Comparison of ENCODE assay signal across 20 cellular contexts in genomic region chr15:45183001-45183400, GRCh38. TPM values are rescaled to one million over a fixed set of nuclear protein-coding genes. Genes with fewer than 3 reads are reported as not detected.
A peak's percentile ranks its signal among the peaks of the same experiment; 100 is the strongest.
DNase-seq lines count a peak whose midpoint lies in the region; ATAC-seq and TF ChIP-seq lines count a peak whose summit lies in the region.
"Had no signal": no experiment of that assay in that cellular context is flagged by ENCODE, and none has a peak within 500 bp of the region (broad histone marks: within the 10 kb centered on the region; RNA-seq: fewer than 3 reads in every experiment).

No MANE protein-coding gene starts in this region.

- no peak overlapping the region for H4K5ac ChIP-seq in mesendoderm (ENCODE audit: low read length)

- no peaks in the 10 kb centered on the region for H3K27me3 Mint-ChIP-seq in T-cell
- H3K27me3 Mint-ChIP-seq: T-helper 17 cell had no signal

- peaks cover 34% of the 10 kb centered on the region for H3K79me1 ChIP-seq in mesendoderm (ENCODE audit: low read length)

- no peak overlapping the region for H2BK120ac ChIP-seq in mesendoderm (ENCODE audit: low read depth, low read length)

- H3K4me2 ChIP-seq in mesendoderm (ENCODE audit: low read length): no peak overlapping the region

- no peak overlapping the region for H3K56ac ChIP-seq in mesendoderm (ENCODE audit: low read length)

- no peak overlapping the region for H4K8ac ChIP-seq in mesendoderm (ENCODE audit: low read depth, low read length)

- no peak overlapping the region for H2BK5ac ChIP-seq in mesendoderm (ENCODE audit: low read length)

- H3K4me1 ChIP-seq in HUES48 (ENCODE audit: control insufficient read depth, insufficient read depth, low read length) (peaks cover 34% of the 10 kb centered on the region), mesendoderm (ENCODE audit: control insufficient read depth, low read depth, low read length) (peaks cover 12% of the 10 kb centered on the region), colonic mucosa (peaks cover 7% of the 10 kb centered on the region)

- intact Hi-C loops in colonic mucosa (cut with DNase I): no loop called here

- H2BK15ac ChIP-seq in mesendoderm (replicated peaks; ENCODE audit: low read depth): no peak overlapping the region

- H3K9me3 Mint-ChIP-seq in T-cell: no peaks in the 10 kb centered on the region
- H3K9me3 Mint-ChIP-seq: dendritic cell treated with granulocyte-macrophage colony-stimulating factor and Interleukin-4, amounts not matched to agents 40 ng/mL and 50 ng/mL, for 4 days had no signal

- H3K9ac ChIP-seq in HUES48 (ENCODE audit: low read depth, low read length) (no peak overlapping the region), mesendoderm (ENCODE audit: low read length) (no peak overlapping the region), colonic mucosa (ENCODE audit: low read depth in 2 of 2, low read length in 2 of 2) (no peak overlapping the region)

- CTCF ChIA-PET in T-cell (lab: Charles Lee): interaction anchor here in 1 of 2 donors (0.6 kb wide), 1 partner anchor 26 kb away, joined by 3 read pairs; no protein-coding TSS in a partner anchor

- no peak overlapping the region for H3K4ac ChIP-seq in mesendoderm (ENCODE audit: low read depth, low read length)

- DNase-seq in NCI-H510A treated with DMSO at 0.1 percent for 48 hours (lab: John Stamatoyannopoulos, UW) (peak; percentile 13), NCI-H510A (lab: John Stamatoyannopoulos, UW) (no peak), T-cell (no peak), mesendoderm (peak; percentile 45), colonic mucosa (no peak), GM20000 (ENCODE audit: low spot score) (no peak), NCI-H1694 treated with DMSO at 0.1 percent for 48 hours (lab: John Stamatoyannopoulos, UW) (no peak)
- DNase-seq: activated naive CD4-positive, alpha-beta T cell treated with Interleukin-2 at 50 U/mL for 16 hours; kidney; mesenchymal stem cell; MG63; NCI-H2029; Peyer's patch; stimulated activated naive CD4-positive, alpha-beta T cell treated with Interleukin-2 at 50 U/mL for 16 hours; T-helper 17 cell; upper lobe of left lung had no signal

- H3K9me3 ChIP-seq in HUES48 (ENCODE audit: control insufficient read depth, insufficient read depth, low read length) (no peaks in the 10 kb centered on the region), colonic mucosa (no peaks in the 10 kb centered on the region)
- H3K9me3 ChIP-seq: MG63, Peyer's patch, upper lobe of left lung had no signal

- POLR2A ChIA-PET in T-cell (lab: Charles Lee): no interaction called here

- no peak overlapping the region for H3K4me3 Mint-ChIP-seq in T-cell
- H3K4me3 Mint-ChIP-seq: dendritic cell treated with granulocyte-macrophage colony-stimulating factor and Interleukin-4, amounts not matched to agents 40 ng/mL and 50 ng/mL, for 4 days; T-helper 17 cell had no signal

- no peak overlapping the region for H3K23ac ChIP-seq in mesendoderm (ENCODE audit: low read length)

- H3K36me3 ChIP-seq in HUES48 (ENCODE audit: control insufficient read depth, insufficient read depth, low read length) (0 out of 2 replicates have a peak, but pooled peaks cover 2% of the 10 kb centered on the region), mesendoderm (ENCODE audit: control insufficient read depth, insufficient read depth, low read length) (no peaks in the 10 kb centered on the region), colonic mucosa (no peaks in the 10 kb centered on the region)
- H3K36me3 ChIP-seq: MG63, Peyer's patch, upper lobe of left lung had no signal

- H3K27ac Mint-ChIP-seq in T-cell: peak overlapping the region; percentile 1 to 44
- H3K27ac Mint-ChIP-seq: dendritic cell treated with granulocyte-macrophage colony-stimulating factor and Interleukin-4, amounts not matched to agents 40 ng/mL and 50 ng/mL, for 4 days; T-helper 17 cell had no signal

- peak overlapping the region; percentile 69 for H3K27ac ChIP-seq in HUES48 (ENCODE audit: low read depth, low read length)
- no peak overlapping the region for H3K27ac ChIP-seq in mesendoderm (ENCODE audit: low read depth, low read length)
- no peak overlapping the region for H3K27ac ChIP-seq in colonic mucosa
- H3K27ac ChIP-seq: Peyer's patch, upper lobe of left lung had no signal

- H3K79me2 ChIP-seq in mesendoderm (ENCODE audit: control insufficient read depth, insufficient read depth, low read length): peaks cover 13% of the 10 kb centered on the region

- H3K18ac ChIP-seq in mesendoderm (ENCODE audit: low read length): no peak overlapping the region

- no peaks in the 10 kb centered on the region for H3K36me3 Mint-ChIP-seq in T-cell

- no peak overlapping the region for H3K4me3 ChIP-seq in HUES48 (ENCODE audit: low read depth, low read length)
- no peak overlapping the region for H3K4me3 ChIP-seq in mesendoderm (ENCODE audit: low read length)
- H3K4me3 ChIP-seq in colonic mucosa: no peak overlapping the region
- H3K4me3 ChIP-seq: MG63, Peyer's patch, upper lobe of left lung had no signal

- TF ChIP-seq CTCF in colonic mucosa (IDR thresholded peaks at IDR 0.05) (no peak), GM20000 (IDR thresholded peaks at IDR 0.05; ENCODE audit: extremely low read depth, missing control alignments) (no peak)

- no peak for ATAC-seq in T-cell (replicated peaks in 1 of 4)
- ATAC-seq: T-helper 17 cell had no signal

- H2AK5ac ChIP-seq in mesendoderm (ENCODE audit: low read length): no peak overlapping the region

- WGBS in mesendoderm (ENCODE audit: extremely low coverage, insufficient coverage, low lambda C conversion rate): no CpG with 5 or more reads among the region's 1 CpG

- peaks cover 1% of the 10 kb centered on the region for H3K27me3 ChIP-seq in HUES48 (ENCODE audit: control insufficient read depth, insufficient read depth, low read length)
- no peaks in the 10 kb centered on the region for H3K27me3 ChIP-seq in mesendoderm (ENCODE audit: insufficient read depth, low read length, poor library complexity)
- no peaks in the 10 kb centered on the region for H3K27me3 ChIP-seq in colonic mucosa
- H3K27me3 ChIP-seq: MG63, Peyer's patch had no signal

- peaks cover 16 to 27% (median 27%) of the 10 kb centered on the region in 3 donors for H3K4me1 Mint-ChIP-seq in T-cell

RNA-seq across cellular contexts. Expression of gene SHF, which starts 4.8 kb away (rescaled TPM):
- total RNA-seq in T-cell (1 to 10 TPM; 5.1 to 6.5 (median 5.6) TPM), colonic mucosa (10 to 100 TPM in 1 of 2 donors, 1 to 10 TPM in 1; 8.7 to 14.7 TPM)
- 19.6 TPM for polyA plus RNA-seq in mesendoderm (2013, experiment 1 of 2)
- 20.2 TPM for polyA plus RNA-seq in mesendoderm (2013, experiment 2 of 2)
- total RNA-seq: A172 had no signal

RNA-seq across cellular contexts. Expression of gene DUOX1, which starts 53.2 kb away (rescaled TPM):
- total RNA-seq in T-cell (under 1 TPM in 4 of 5 donors, not detected in 1; 0.21 to 0.67 (median 0.34) TPM), colonic mucosa (under 1 TPM; 0.45 to 0.96 TPM)
- 0.18 TPM for polyA plus RNA-seq in mesendoderm (2013, experiment 1 of 2)
- polyA plus RNA-seq in mesendoderm (2013, experiment 2 of 2): 0.08 TPM
- total RNA-seq: A172, neural crest cell had no signal

RNA-seq across cellular contexts. Expression of gene DUOXA1, which starts 53.3 kb away (rescaled TPM):
- total RNA-seq in T-cell (1 to 10 TPM in 2 of 5 donors, under 1 TPM in 3; 0.40 to 1.6 (median 0.91) TPM), colonic mucosa (1 to 10 TPM in 1 of 2 donors, under 1 TPM in 1; 0.88 to 1.3 TPM)
- 0.14 TPM for polyA plus RNA-seq in mesendoderm (2013, experiment 1 of 2)
- 0.04 TPM for polyA plus RNA-seq in mesendoderm (2013, experiment 2 of 2)
- total RNA-seq: A172, neural crest cell had no signal

Comparison
In these comparisons a context has a peak if more than half of its experiments do, and no peak if none do; other contexts are left out.
1. DNase-seq: peak in NCI-H510A treated with DMSO at 0.1 percent for 48 hours (single experiment) and mesendoderm (single experiment); none in NCI-H510A (single experiment), T-cell (0 of 34), colonic mucosa (single experiment), GM20000 (single experiment) and NCI-H1694 treated with DMSO at 0.1 percent for 48 hours (single experiment).